ENCODE assay signal across 9 cellular contexts in genomic region chr2:106193491-106193976, GRCh38. TPM values are rescaled to one million over a fixed set of nuclear protein-coding genes. Genes with fewer than 3 reads are reported as not detected.
A peak's percentile ranks its signal among the peaks of the same experiment; 100 is the strongest.
DNase-seq lines count a peak whose midpoint lies in the region; ATAC-seq, FAIRE-seq and TF ChIP-seq lines count a peak whose summit lies in the region.
"Had no signal": no experiment of that assay in that cellular context is flagged by ENCODE, and none has a peak within 500 bp of the region (broad histone marks: within the 10 kb centered on the region; RNA-seq: fewer than 3 reads in every experiment).

No MANE protein-coding gene starts in this region.

- no peak for TF ChIP-seq EP300 in GM12878 (IDR thresholded peaks at IDR 0.05; ENCODE audit: borderline replicate concordance in 1 of 2, control insufficient read depth in 1 of 2, low read depth in 2 of 2, low read length in 2 of 2)

- intact Hi-C loops in GM12878 (cut with micrococcal nuclease; ENCODE audit: unreplicated experiment) (loop anchor here (2.0 to 5.0 kb wide), 2 partner anchors 87 to 446 kb away; no protein-coding TSS in a partner anchor), kidney (cut with DNase I) (no loop called here)

- FAIRE-seq in GM12878 (lab: Jason Lieb, UNC) (no peak), kidney (lab: Jason Lieb, UNC) (no peak)
- FAIRE-seq: endometrium had no signal

- peak; percentile 48 for DNase-seq in DMS 273 (lab: John Stamatoyannopoulos, UW; ENCODE audit: unreplicated experiment)
- no peak for DNase-seq in DMS 273 treated with DMSO at 0.1 percent for 48 hours (lab: John Stamatoyannopoulos, UW)
- DNase-seq in GM12878 (ENCODE audit: low read depth, low spot score): no peak
- DNase-seq in kidney: no peak
- DNase-seq in stimulated activated CD4-positive, alpha-beta T cell treated with anti-CD3 and anti-CD28 coated beads, Interleukin-1b, Interleukin-23, amount 100 ng/mL, for 48 hours: peak; percentile 14
- DNase-seq in GF-D8 (lab: John Stamatoyannopoulos, UW): no peak

- H3K4me2 ChIP-seq in OCI-LY3 (ENCODE audit: low read length) (peak overlapping the region; percentile 99), GM12878 (ENCODE audit: control insufficient read depth, insufficient read depth) (peak overlapping the region; percentile 92)

- ATAC-seq in HG02623 (IDR thresholded peaks at IDR 0.05; ENCODE audit: unreplicated experiment) (peak; percentile 21), GM12878 (peak; percentile 69)

- POLR2A ChIA-PET in GM12878 (lab: Charles Lee): interaction anchor here (0.6 to 1.2 kb wide), 6 partner anchors 12 to 864 kb away, joined by 3 to 6 read pairs (median 3); partner anchors contain the start of gene TGFBRAP1

- H3K4me1 ChIP-seq in OCI-LY3 (ENCODE audit: low read length) (peaks cover 25% of the 10 kb centered on the region), GM12878 (ENCODE audit: control insufficient read depth, insufficient read depth, low read length) (peaks cover 15% of the 10 kb centered on the region), kidney (ENCODE audit: control insufficient read depth in 1 of 2, insufficient read depth in 1 of 2, low read depth in 1 of 2, low read length in 2 of 2) (peaks cover 9 to 17% of the 10 kb centered on the region in 2 donors)

- TF ChIP-seq POLR2A in GM12878 (IDR thresholded peaks at IDR 0.05; ENCODE audit: low read depth, low read length): no peak

- H2AFZ ChIP-seq in OCI-LY3 (ENCODE audit: low read depth, low read length): 0 out of 2 replicates have a peak overlapping the region, but pooled peaks have one; percentile 16
- peak overlapping the region; percentile 76 for H2AFZ ChIP-seq in GM12878 (ENCODE audit: control insufficient read depth, low read depth, low read length)

- peak overlapping the region; percentile 80 for H3K9ac ChIP-seq in OCI-LY3 (ENCODE audit: low read length)
- H3K9ac ChIP-seq in GM12878 (ENCODE audit: control insufficient read depth, insufficient read depth, low read length): peak overlapping the region; percentile 84
- H3K9ac ChIP-seq in kidney (ENCODE audit: low read length in 2 of 2): peak overlapping the region; percentile 49 to 72

- H3K9me3 ChIP-seq in OCI-LY3 (ENCODE audit: insufficient read depth, low read length) (no peaks in the 10 kb centered on the region), GM12878 (replicated peaks; ENCODE audit: control insufficient read depth, insufficient read depth, low read length) (no peaks in the 10 kb centered on the region), kidney (ENCODE audit: control insufficient read depth in 1 of 2, low read length in 2 of 2) (no peaks in the 10 kb centered on the region)

- RAD21 ChIA-PET in GM12878 (lab: Charles Lee; ENCODE audit: unreplicated experiment): interaction anchor here (0.8 to 1.7 kb wide), 2 partner anchors 11 to 87 kb away, joined by 3 to 10 read pairs; no protein-coding TSS in a partner anchor

- TF ChIP-seq RAD21 in GM12878 (IDR thresholded peaks at IDR 0.05; ENCODE audit: insufficient read depth, low read depth, low read length): no peak

- peaks cover 47% of the 10 kb centered on the region for H3K79me2 ChIP-seq in OCI-LY3 (ENCODE audit: low read length)
- H3K79me2 ChIP-seq in GM12878 (ENCODE audit: control insufficient read depth, insufficient read depth, low read length): peaks cover 39% of the 10 kb centered on the region

- CTCF ChIA-PET in GM12878 (lab: Yijun Ruan, JAX): interaction anchor here (0.6 to 1.3 kb wide), 4 partner anchors 10 to 785 kb away, joined by 3 to 4 read pairs (median 3); no protein-coding TSS in a partner anchor

- TF ChIP-seq CTCF in OCI-LY3 (IDR thresholded peaks at IDR 0.05; ENCODE audit: low read depth, low read length): no peak
- TF ChIP-seq CTCF in GM12878 (IDR thresholded peaks at IDR 0.05 in 2 of 3, conservative IDR thresholded peaks at IDR 0.05 in 1 of 3; ENCODE audit: control insufficient read depth in 2 of 3, extremely low read depth in 1 of 3, insufficient read depth in 1 of 3, low read depth in 3 of 3, low read length in 3 of 3): no peak
- TF ChIP-seq CTCF in kidney (IDR thresholded peaks at IDR 0.05; ENCODE audit: borderline replicate concordance, extremely low read depth, insufficient read depth): no peak

- no TSS peak for BruUV-seq in GM12878 (replicated peaks; lab: Mats Ljungman, UMichigan)

- H3K4me3 ChIP-seq in OCI-LY3 (ENCODE audit: low read length): peak overlapping the region; percentile 86
- peak overlapping the region; percentile 92 for H3K4me3 ChIP-seq in GM12878
- peak overlapping the region; percentile 31 to 72 for H3K4me3 ChIP-seq in kidney (ENCODE audit: low read length in 2 of 2)

- WGBS in GM12878 (ENCODE audit: insufficient coverage, insufficient replicate concordance, low lambda C conversion rate, missing lambda C conversion rate): 2% methylated on average over 52 of the region's 53 CpGs

- SMC1A ChIA-PET in GM12878 (lab: Charles Lee; ENCODE audit: uncharacterized antibody, unreplicated experiment): interaction anchor here (0.9 to 1.6 kb wide), 5 partner anchors 10 to 436 kb away, joined by 3 to 9 read pairs (median 4); no protein-coding TSS in a partner anchor

- in situ Hi-C loops in GM12878 (cut with MboI): no loop called here

- H3K27ac ChIP-seq in OCI-LY3 (ENCODE audit: low read length): peak overlapping the region; percentile 44
- H3K27ac ChIP-seq in GM12878 (ENCODE audit: control insufficient read depth, insufficient read depth): peak overlapping the region; percentile 68
- peak overlapping the region; percentile 76 to 82 for H3K27ac ChIP-seq in kidney (ENCODE audit: low read depth in 2 of 2, low read length in 2 of 2)

- H3K36me3 ChIP-seq in OCI-LY3 (replicated peaks; ENCODE audit: low read depth, low read length) (no peaks in the 10 kb centered on the region), GM12878 (ENCODE audit: control insufficient read depth in 2 of 2, insufficient read depth in 2 of 2, low read length in 1 of 2) (no peaks in the 10 kb centered on the region), kidney (ENCODE audit: control insufficient read depth in 1 of 2, insufficient read depth in 2 of 2, low read length in 2 of 2) (no peaks in the 10 kb centered on the region)

- peaks cover 9% of the 10 kb centered on the region for H4K20me1 ChIP-seq in OCI-LY3 (ENCODE audit: insufficient read depth, low read length)
- no peaks in the 10 kb centered on the region for H4K20me1 ChIP-seq in GM12878 (ENCODE audit: control insufficient read depth, insufficient read depth)

- no peaks in the 10 kb centered on the region for H3K27me3 ChIP-seq in OCI-LY3 (ENCODE audit: low read depth, low read length)
- no peaks in the 10 kb centered on the region for H3K27me3 ChIP-seq in GM12878 (replicated peaks in 1 of 2; ENCODE audit: control insufficient read depth in 2 of 2, insufficient read depth in 2 of 2, low read length in 1 of 2)

TF ChIP-seq in GM12878, 131 proteins besides CTCF, POLR2A, EP300 and RAD21 (continues in another document):
- TF ChIP-seq YY1 (IDR thresholded peaks at IDR 0.05; ENCODE audit: low read depth, low read length) (no peak), SP1 (IDR thresholded peaks at IDR 0.05; ENCODE audit: low read depth, low read length) (no peak), KDM1A (IDR thresholded peaks at IDR 0.05; ENCODE audit: borderline replicate concordance) (no peak), HDGF (IDR thresholded peaks at IDR 0.05) (no peak), RAD51 (IDR thresholded peaks at IDR 0.05) (no peak), ZBTB40 (IDR thresholded peaks at IDR 0.05; ENCODE audit: borderline replicate concordance) (no peak)

RNA-seq across cellular contexts. Expression of gene UXS1, which starts 0.6 kb away (rescaled TPM):
- 59.8 and 62.8 TPM in 2 replicates for total RNA-seq in GM12878 (2013; cell fraction: nucleolus; rRNA removed)
- total RNA-seq in GM12878 (2014; rRNA removed) (14.6 and 18.0 TPM in 2 replicates), GM12878 (2014; rRNA removed; fragmentation: Illumina TruSeq; extraction: Trizol) (13.2 and 13.6 TPM in 2 replicates), GM12878 (2021) (22.9 and 25.4 TPM in 2 replicates), kidney (56.6 TPM)
- 10.8 TPM for polyA plus RNA-seq in GM12878 (2011; ENCODE audit: low read depth)
- polyA plus RNA-seq in GM12878 (2011; rRNA removed) (18.4 and 24.0 TPM in 2 replicates), GM12878 (2014; fragmentation: Illumina TruSeq; extraction: Trizol) (25.4 and 33.4 TPM in 2 replicates), GM12878 (2014; fragmentation: Nextera tagmentation; extraction: Ambion mirVana) (10 to 100 TPM in 1 of 2 experiments, 1 to 10 TPM in 1; 6.0 to 10.5 TPM), GM12878 (2014; rRNA removed) (21.2 and 25.2 TPM in 2 replicates), GM12878 (2016; fragmentation: Nextera tagmentation; extraction: Ambion mirVana) (10 to 100 TPM; 24.0 to 24.9 TPM), kidney (ENCODE audit: insufficient read depth, low read depth, low replicate concordance) (74.4 TPM)
- 17.3 and 24.1 TPM in 2 replicates for polyA plus RNA-seq in GM12878 (2011; cell fraction: cytosol; rRNA removed)
- 32.5 and 36.5 TPM in 2 replicates for polyA plus RNA-seq in GM12878 (2011; cell fraction: nucleus; rRNA removed)
- 15.7 and 17.2 TPM in 2 replicates for polyA plus RNA-seq in GM12878 (2012)
- 35.3 and 52.3 TPM in 2 replicates for polyA minus RNA-seq in GM12878 (2011; rRNA and poly(A)+ RNA removed)
- polyA minus RNA-seq in GM12878 (2011; cell fraction: cytosol; rRNA and poly(A)+ RNA removed): 10.4 and 13.9 TPM in 2 replicates
- polyA minus RNA-seq in GM12878 (2011; cell fraction: nucleus; rRNA and poly(A)+ RNA removed): 27.9 and 39.3 TPM in 2 replicates

Comparison
In these comparisons a context has a peak if more than half of its experiments do, and no peak if none do; other contexts are left out.
1. DNase-seq: peak in DMS 273 (single experiment) and stimulated activated CD4-positive, alpha-beta T cell treated with anti-CD3 and anti-CD28 coated beads, Interleukin-1b, Interleukin-23, amount 100 ng/mL, for 48 hours (single experiment); none in DMS 273 treated with DMSO at 0.1 percent for 48 hours (single experiment), GM12878 (single experiment), kidney (single experiment) and GF-D8 (single experiment).
2. Peak in every context shown above with its lines, with median percentiles within 50 percentile points of each other: H3K27ac ChIP-seq, H3K4me3 ChIP-seq and H3K9ac ChIP-seq.